8 cellular contexts compared by ENCODE assay signal in the genomic region with DNA sequence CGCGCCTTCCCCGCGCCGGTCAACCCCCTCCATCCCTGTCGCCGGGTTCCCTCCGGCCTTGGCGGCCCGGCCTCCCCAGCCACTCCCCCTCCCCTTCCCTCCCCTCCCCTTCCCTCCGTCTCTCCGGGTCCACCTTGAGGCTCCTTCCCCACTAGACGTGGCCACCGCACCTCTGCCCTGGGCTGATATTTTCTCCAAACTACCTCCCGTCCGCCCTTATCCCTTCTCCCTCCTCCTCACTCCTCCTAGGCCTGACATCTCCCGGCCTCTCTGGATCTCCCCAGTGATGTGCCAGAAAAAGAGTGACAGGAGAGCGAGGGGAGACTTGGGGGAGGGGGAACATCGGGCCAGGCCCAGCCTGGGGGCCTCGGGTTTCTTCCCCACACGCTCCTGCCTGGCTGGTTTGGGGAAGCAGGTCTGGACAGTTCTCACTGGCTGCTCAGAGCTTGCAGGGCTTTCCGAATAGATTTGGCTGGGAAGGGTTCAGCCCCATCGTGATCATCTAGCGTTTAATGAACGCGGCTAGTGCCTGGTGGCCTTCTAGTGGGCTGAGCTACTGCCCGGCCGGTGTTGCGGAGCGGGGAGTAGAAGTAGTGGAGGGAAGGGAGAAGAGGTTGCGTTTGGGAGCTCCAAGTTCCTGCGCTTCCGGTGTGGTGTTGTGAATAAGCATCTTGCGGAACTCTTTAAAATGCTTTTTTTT. TPM values are rescaled to one million over a fixed set of nuclear protein-coding genes. Genes with fewer than 3 reads are reported as not detected.
A peak's percentile ranks its signal among the peaks of the same experiment; 100 is the strongest.
DNase-seq lines count a peak whose midpoint lies in the region; ATAC-seq, FAIRE-seq and TF ChIP-seq lines count a peak whose summit lies in the region.

No MANE protein-coding gene starts in this region.

- peak; percentile 17 for ATAC-seq in HG03460 (IDR thresholded peaks at IDR 0.05; ENCODE audit: unreplicated experiment)

- peak overlapping the region; percentile 80 to 88 (median 82) for H3K4me3 Mint-ChIP-seq in CD4-positive, alpha-beta memory T cell
- H3K4me3 Mint-ChIP-seq in activated T-cell treated with anti-CD3 and anti-CD28 coated beads, Interleukin-2, amount 50 U/mL, for 24 hours = peak overlapping the region; percentile 74
- H3K4me3 Mint-ChIP-seq in progenitor cell of endocrine pancreas (ENCODE audit: low read depth) = peak overlapping the region; percentile 84

- H3K4me3 ChIP-seq in CD4-positive, alpha-beta memory T cell (ENCODE audit: low read length in 2 of 2) = peak overlapping the region; percentile 36 to 76
- peak overlapping the region; percentile 91 for H3K4me3 ChIP-seq in cardiac muscle cell

- peaks cover 15% of the 10 kb centered on the region for H3K4me1 ChIP-seq in CD4-positive, alpha-beta memory T cell (ENCODE audit: insufficient read depth, low read length)
- peaks cover 40% of the 10 kb centered on the region for H3K4me1 ChIP-seq in cardiac muscle cell (ENCODE audit: low read depth)

- H3K27ac ChIP-seq in CD4-positive, alpha-beta memory T cell (ENCODE audit: low read depth, low read length) = peak overlapping the region; percentile 44
- H3K27ac ChIP-seq in cardiac muscle cell = peak overlapping the region; percentile 70

- no peaks in the 10 kb centered on the region for H3K36me3 ChIP-seq in CD4-positive, alpha-beta memory T cell (ENCODE audit: insufficient read depth, low read length)
- H3K36me3 ChIP-seq in cardiac muscle cell = no peaks in the 10 kb centered on the region

- no peaks in the 10 kb centered on the region for H3K27me3 ChIP-seq in CD4-positive, alpha-beta memory T cell (ENCODE audit: insufficient read depth, low read length)
- peaks cover 23% of the 10 kb centered on the region for H3K27me3 ChIP-seq in cardiac muscle cell

- H3K27ac Mint-ChIP-seq in CD4-positive, alpha-beta memory T cell = peak overlapping the region; percentile 25 to 96 (median 90)
- peak overlapping the region; percentile 20 for H3K27ac Mint-ChIP-seq in activated T-cell treated with anti-CD3 and anti-CD28 coated beads, Interleukin-2, amount 50 U/mL, for 24 hours
- peak overlapping the region; percentile 55 for H3K27ac Mint-ChIP-seq in progenitor cell of endocrine pancreas

- no peaks in the 10 kb centered on the region for H3K36me3 Mint-ChIP-seq in CD4-positive, alpha-beta memory T cell
- H3K36me3 Mint-ChIP-seq in activated T-cell treated with anti-CD3 and anti-CD28 coated beads, Interleukin-2, amount 50 U/mL, for 24 hours (ENCODE audit: low read depth) = no peaks in the 10 kb centered on the region
- H3K36me3 Mint-ChIP-seq in progenitor cell of endocrine pancreas (ENCODE audit: insufficient read depth) = no peaks in the 10 kb centered on the region

- no peak for FAIRE-seq in HTR-8/SVneo (lab: Jason Lieb, UNC)

- TF ChIP-seq CTCF in cardiac muscle cell (IDR thresholded peaks at IDR 0.05; ENCODE audit: low read depth, low read length) (no peak), progenitor cell of endocrine pancreas (IDR thresholded peaks at IDR 0.05; ENCODE audit: unreplicated experiment) (no peak)

- intact Hi-C loops in CD4-positive, alpha-beta memory T cell (cut with micrococcal nuclease) = loop anchor here (5.0 kb wide), 1 partner anchor 61 kb away; a partner anchor contains a TSS

- H3K27me3 Mint-ChIP-seq in CD4-positive, alpha-beta memory T cell = peaks cover 5 to 11% of the 10 kb centered on the region in 2 donors
- peaks cover 15% of the 10 kb centered on the region for H3K27me3 Mint-ChIP-seq in activated T-cell treated with anti-CD3 and anti-CD28 coated beads, Interleukin-2, amount 50 U/mL, for 24 hours
- peaks cover 56% of the 10 kb centered on the region for H3K27me3 Mint-ChIP-seq in progenitor cell of endocrine pancreas

- peaks cover 12 to 30% (median 18%) of the 10 kb centered on the region in 4 donors for H3K4me1 Mint-ChIP-seq in CD4-positive, alpha-beta memory T cell
- H3K4me1 Mint-ChIP-seq in activated T-cell treated with anti-CD3 and anti-CD28 coated beads, Interleukin-2, amount 50 U/mL, for 24 hours (ENCODE audit: low read depth) = peaks cover 22% of the 10 kb centered on the region
- peaks cover 4% of the 10 kb centered on the region for H3K4me1 Mint-ChIP-seq in progenitor cell of endocrine pancreas (ENCODE audit: low read depth)

- CTCF ChIA-PET in CD4-positive, alpha-beta memory T cell (lab: Charles Lee; ENCODE audit: partially characterized antibody) = interaction anchor here (1.0 to 1.8 kb wide), 2 partner anchors 9 to 11 kb away, joined by 4 to 12 read pairs; no protein-coding TSS in a partner anchor

- no peaks in the 10 kb centered on the region for H3K9me3 ChIP-seq in CD4-positive, alpha-beta memory T cell (ENCODE audit: control insufficient read depth in 1 of 2, low read length in 2 of 2)
- H3K9me3 ChIP-seq in cardiac muscle cell (ENCODE audit: low read depth) = no peaks in the 10 kb centered on the region

- peak in 4 of 5 donors; percentile 2 to 10 (median 5) for DNase-seq in CD4-positive, alpha-beta memory T cell
- DNase-seq in activated T-cell treated with anti-CD3 and anti-CD28 coated beads, Interleukin-2, amount 50 U/mL, for 24 hours = peak; percentile 44
- DNase-seq in cardiac muscle cell (ENCODE audit: low read depth in 1 of 2, low spot score in 1 of 2) (peak; percentile 55 to 64), progenitor cell of endocrine pancreas (ENCODE audit: low spot score, unreplicated experiment) (no peak), HTR-8/SVneo (ENCODE audit: insufficient read length, low spot score) (no peak), Kasumi-1 (lab: John Stamatoyannopoulos, UW) (no peak)
- no peak for DNase-seq in activated effector memory CD4-positive, alpha-beta T cell treated with Interleukin-2 at 50 U/mL for 16 hours

- POLR2A ChIA-PET in CD4-positive, alpha-beta memory T cell (lab: Charles Lee; ENCODE audit: partially characterized antibody) = interaction anchor here (0.6 kb wide), 1 partner anchor 153 kb away, joined by 4 read pairs; no protein-coding TSS in a partner anchor

- H3K9me3 Mint-ChIP-seq in CD4-positive, alpha-beta memory T cell = peaks cover 0 to 1% (median 0%) of the 10 kb centered on the region in 8 donors
- no peaks in the 10 kb centered on the region for H3K9me3 Mint-ChIP-seq in activated T-cell treated with anti-CD3 and anti-CD28 coated beads, Interleukin-2, amount 50 U/mL, for 24 hours
- no peaks in the 10 kb centered on the region for H3K9me3 Mint-ChIP-seq in progenitor cell of endocrine pancreas (ENCODE audit: low read depth)

RNA-seq across cellular contexts. Expression of a gene that starts 0.6 kb away (rescaled TPM):
- total RNA-seq in CD4-positive, alpha-beta memory T cell = 1 to 10 TPM; 3.4 to 3.6 TPM
- 1 to 10 TPM; 1.3 to 2.5 TPM for polyA plus RNA-seq in CD4-positive, alpha-beta memory T cell
- 75.9 and 143 TPM in 2 replicates for total RNA-seq in cardiac muscle cell
- 212 TPM in 2 replicates for polyA plus RNA-seq in cardiac muscle cell
- total RNA-seq in progenitor cell of endocrine pancreas = 18.0 and 18.6 TPM in 2 replicates

Comparison
In these comparisons a context has a peak if more than half of its experiments do, and no peak if none do; other contexts are left out.
1. DNase-seq: peak in CD4-positive, alpha-beta memory T cell (4 of 5), activated T-cell treated with anti-CD3 and anti-CD28 coated beads, Interleukin-2, amount 50 U/mL, for 24 hours (single experiment) and cardiac muscle cell (2 of 2); none in progenitor cell of endocrine pancreas (single experiment), HTR-8/SVneo (single experiment), Kasumi-1 (0 of 2) and activated effector memory CD4-positive, alpha-beta T cell treated with Interleukin-2 at 50 U/mL for 16 hours (single experiment).
2. H3K27ac Mint-ChIP-seq: peak in every context shown above with its lines; median percentile 90 in CD4-positive, alpha-beta memory T cell; 55 in progenitor cell of endocrine pancreas; 20 in activated T-cell treated with anti-CD3 and anti-CD28 coated beads, Interleukin-2, amount 50 U/mL, for 24 hours.
3. Peak in every context shown above with its lines, with median percentiles within 50 percentile points of each other: H3K4me3 Mint-ChIP-seq.